21 cellular contexts compared by ENCODE assay signal in genomic region chr7:12583922-12584321, GRCh38. TPM values are rescaled to one million over a fixed set of nuclear protein-coding genes. Genes with fewer than 3 reads are reported as not detected.
DNase-seq lines count a peak whose midpoint lies in the region; ATAC-seq, FAIRE-seq and TF ChIP-seq lines count a peak whose summit lies in the region.
"Had no signal": no experiment of that assay in that cellular context is flagged by ENCODE, and none has a peak within 500 bp of the region (broad histone marks: within the 10 kb centered on the region; RNA-seq: fewer than 3 reads in every experiment).

No MANE protein-coding gene starts in this region.

- no peaks in the 10 kb centered on the region for H3K9me3 ChIP-seq in HepG2 (ENCODE audit: low read length)
- H3K9me3 ChIP-seq in right lobe of liver = no peaks in the 10 kb centered on the region
- H3K9me3 ChIP-seq in Peyer's patch = no peaks in the 10 kb centered on the region
- H3K9me3 ChIP-seq in mesenchymal stem cell (ENCODE audit: control insufficient read depth, low read length) = no peaks in the 10 kb centered on the region
- no peaks in the 10 kb centered on the region for H3K9me3 ChIP-seq in transverse colon

- H3K4me1 Mint-ChIP-seq in effector memory CD8-positive, alpha-beta T cell (ENCODE audit: low read depth in 2 of 2) = no peaks in the 10 kb centered on the region
- H3K4me1 Mint-ChIP-seq: CD4-positive, alpha-beta memory T cell had no signal

- H2BK120ac ChIP-seq in mesenchymal stem cell (ENCODE audit: low read depth, low read length) = no peak overlapping the region

- no peak overlapping the region for H3K23ac ChIP-seq in mesenchymal stem cell (ENCODE audit: low read length in 2 of 2)

- no peaks in the 10 kb centered on the region for H4K20me1 ChIP-seq in HepG2 (ENCODE audit: insufficient read depth, low read length)

- CTCF ChIA-PET in HepG2 (lab: Yijun Ruan, JAX; ENCODE audit: low intra/inter-chr PET ratio, low total read pairs) = no interaction called here

- H4K91ac ChIP-seq in mesenchymal stem cell (ENCODE audit: low read length) = no peak overlapping the region

- H3K18ac ChIP-seq in mesenchymal stem cell (ENCODE audit: low read depth in 1 of 2, low read length in 2 of 2) = no peak overlapping the region

- no peak overlapping the region for H3K27ac Mint-ChIP-seq in effector memory CD8-positive, alpha-beta T cell
- H3K27ac Mint-ChIP-seq: CD4-positive, alpha-beta memory T cell had no signal

- no peak for FAIRE-seq in HepG2 (lab: Jason Lieb, UNC)
- FAIRE-seq: A204.1, D721Med had no signal

- no peaks in the 10 kb centered on the region for H3K79me1 ChIP-seq in mesenchymal stem cell (replicated peaks; ENCODE audit: low read length, poor library complexity, severe bottlenecking)

- no peaks in the 10 kb centered on the region for H3K79me2 ChIP-seq in HepG2 (ENCODE audit: insufficient read depth, low read length)

- no peak overlapping the region for H2AK5ac ChIP-seq in mesenchymal stem cell (ENCODE audit: low read length, severe bottlenecking)

- no peak overlapping the region for H3K27ac ChIP-seq in HepG2 (ENCODE audit: extremely low read length, insufficient read depth, low read length)
- H3K27ac ChIP-seq in right lobe of liver = no peak overlapping the region
- peak overlapping the region in 3 of 4 donors; percentile 30 to 76 (median 50) for H3K27ac ChIP-seq in Peyer's patch
- H3K27ac ChIP-seq in mesenchymal stem cell (ENCODE audit: low read length, poor library complexity, severe bottlenecking) = no peak overlapping the region
- peak overlapping the region; percentile 53 to 76 (median 57) for H3K27ac ChIP-seq in transverse colon

- no peak overlapping the region for H3K4ac ChIP-seq in mesenchymal stem cell (ENCODE audit: low read depth in 1 of 2, low read length in 2 of 2)

- no TSS peak for BruUV-seq in HepG2 (replicated peaks; lab: Mats Ljungman, UMichigan)

- H3K36me3 ChIP-seq in HepG2 (replicated peaks in 1 of 2; ENCODE audit: control insufficient read depth in 1 of 2, insufficient read depth in 2 of 2, low read length in 2 of 2) (no peaks in the 10 kb centered on the region), right lobe of liver (no peaks in the 10 kb centered on the region), Peyer's patch (peaks cover 0 to 15% (median 3%) of the 10 kb centered on the region in 3 donors), mesenchymal stem cell (ENCODE audit: control insufficient read depth in 1 of 2, insufficient read depth in 2 of 2, low read depth in 1 of 2, low read length in 2 of 2) (no peaks in the 10 kb centered on the region), transverse colon (no peaks in the 10 kb centered on the region)

- H3K27me3 ChIP-seq in HepG2 (ENCODE audit: control insufficient read depth in 1 of 2, insufficient read depth in 2 of 2, low read length in 2 of 2) = no peaks in the 10 kb centered on the region
- H3K27me3 ChIP-seq in right lobe of liver = peaks cover 0 to 4% of the 10 kb centered on the region in 2 donors
- H3K27me3 ChIP-seq in Peyer's patch = no peaks in the 10 kb centered on the region
- no peaks in the 10 kb centered on the region for H3K27me3 ChIP-seq in mesenchymal stem cell (ENCODE audit: control insufficient read depth in 1 of 2, insufficient read depth in 1 of 2, low read length in 2 of 2)
- H3K27me3 ChIP-seq in transverse colon = no peaks in the 10 kb centered on the region

- no peak overlapping the region for H2BK5ac ChIP-seq in mesenchymal stem cell (ENCODE audit: low read depth, low read length, poor library complexity, severe bottlenecking)

- DNase-seq in HepG2 (ENCODE audit: low spot score) (peak; percentile 27), right lobe of liver (no peak), Peyer's patch (no peak), mesenchymal stem cell (no peak), transverse colon (no peak), nucleus accumbens (lab: John Stamatoyannopoulos, UW) (no peak)
- DNase-seq in effector memory CD8-positive, alpha-beta T cell = no peak
- DNase-seq: CD4-positive, alpha-beta memory T cell; DND-41; H7; IMR-90; Karpas-422; NCI-H1105; NCI-H1694; NCI-H2081 treated with DMSO at 0.1 percent for 48 hours; NCI-H446 treated with DMSO at 0.1 percent for 48 hours; NCI-H748 treated with DMSO at 0.1 percent for 48 hours had no signal

- H3K14ac ChIP-seq in mesenchymal stem cell (ENCODE audit: low read length in 2 of 2) = no peak overlapping the region

- ATAC-seq in HepG2 = no peak
- no peak for ATAC-seq in right lobe of liver
- no peak for ATAC-seq in effector memory CD8-positive, alpha-beta T cell (replicated peaks)
- no peak for ATAC-seq in GM18517 (IDR thresholded peaks at IDR 0.05; ENCODE audit: unreplicated experiment)

- H3K9ac ChIP-seq in HepG2 (ENCODE audit: insufficient read depth, low read depth, low read length) = no peak overlapping the region
- peak overlapping the region; percentile 1 for H3K9ac ChIP-seq in mesenchymal stem cell (ENCODE audit: low read length)

- H4K8ac ChIP-seq in mesenchymal stem cell (ENCODE audit: low read length) = no peak overlapping the region

- H3K4me3 ChIP-seq in HepG2 (replicated peaks in 1 of 3; ENCODE audit: insufficient read depth in 1 of 3, low read depth in 2 of 3, low read length in 3 of 3) (no peak overlapping the region), right lobe of liver (no peak overlapping the region), Peyer's patch (no peak overlapping the region), mesenchymal stem cell (ENCODE audit: insufficient read depth in 1 of 2, low read depth in 1 of 2, low read length in 2 of 2) (no peak overlapping the region), transverse colon (peak overlapping the region in 1 of 4 donors; percentile 4)

- no peak for TF ChIP-seq RAD21 in HepG2 (CRISPR knock-in tag; IDR thresholded peaks at IDR 0.05)

- no peak overlapping the region for H2BK15ac ChIP-seq in mesenchymal stem cell (ENCODE audit: low read depth, poor library complexity, severe bottlenecking)

- peaks cover 34 to 36% of the 10 kb centered on the region in 2 donors for H3K27me3 Mint-ChIP-seq in effector memory CD8-positive, alpha-beta T cell

- WGBS in HepG2 (ENCODE audit: low lambda C conversion rate) = 0% methylated on average over 2 of the region's 2 CpGs
- WGBS in right lobe of liver (ENCODE audit: insufficient coverage, low coverage, low lambda C conversion rate, missing lambda C conversion rate) = 33% methylated on average over 2 of the region's 2 CpGs
- WGBS in mesenchymal stem cell = no CpG with 5 or more reads among the region's 2 CpGs
- WGBS in transverse colon (ENCODE audit: low coverage in 1 of 2), 2 donors = 44 to 48% methylated on average over 1 to 2 of the region's 2 CpGs

- H2AFZ ChIP-seq in HepG2 (ENCODE audit: low read length) = no peak overlapping the region
- no peak overlapping the region for H2AFZ ChIP-seq in mesenchymal stem cell (ENCODE audit: low read depth, low read length)

- TF ChIP-seq EP300 in HepG2 (IDR thresholded peaks at IDR 0.05; ENCODE audit: low read depth in 2 of 2, low read length in 2 of 2) (no peak), HepG2 (CRISPR knock-in tag; IDR thresholded peaks at IDR 0.05; ENCODE audit: borderline replicate concordance) (no peak), transverse colon (IDR thresholded peaks at IDR 0.05; ENCODE audit: low read depth) (no peak)

- H3K36me3 Mint-ChIP-seq in effector memory CD8-positive, alpha-beta T cell (ENCODE audit: insufficient read depth) = no peaks in the 10 kb centered on the region
- H3K36me3 Mint-ChIP-seq: CD4-positive, alpha-beta memory T cell had no signal

- TF ChIP-seq CTCF in HepG2 (CRISPR knock-in tag; IDR thresholded peaks at IDR 0.05) (no peak), right lobe of liver (IDR thresholded peaks at IDR 0.05) (no peak), Peyer's patch (IDR thresholded peaks at IDR 0.05) (no peak), transverse colon (IDR thresholded peaks at IDR 0.05) (no peak)

- no peak for TF ChIP-seq POLR2A in HepG2 (IDR thresholded peaks at IDR 0.05; ENCODE audit: insufficient read depth in 1 of 2, low read depth in 2 of 2, low read length in 2 of 2)
- TF ChIP-seq POLR2A in right lobe of liver (IDR thresholded peaks at IDR 0.05) = no peak
- TF ChIP-seq POLR2A in Peyer's patch (IDR thresholded peaks at IDR 0.05) = no peak
- no peak for TF ChIP-seq POLR2A in transverse colon (IDR thresholded peaks at IDR 0.05)

- H2BK12ac ChIP-seq in mesenchymal stem cell (ENCODE audit: low read length in 2 of 2) = no peak overlapping the region

- H3K4me3 Mint-ChIP-seq in effector memory CD8-positive, alpha-beta T cell = no peak overlapping the region
- H3K4me3 Mint-ChIP-seq: CD4-positive, alpha-beta memory T cell had no signal

- in situ Hi-C loops in HepG2 (cut with HindIII; ENCODE audit: extremely low pct_ligation_motif_present, low pct_unique_long_range_greater_than_20kb) = no loop called here
- in situ Hi-C loops in transverse colon (cut with MboI; ENCODE audit: low pct_ligation_motif_present in 1 of 4, low pct_unique_long_range_greater_than_20kb in 1 of 4, low sequenced_read_pairs in 3 of 4) = no loop called here

- POLR2A ChIA-PET in HepG2 (lab: Yijun Ruan, JAX) = no interaction called here

- H3K4me2 ChIP-seq in HepG2 (ENCODE audit: low read depth, low read length) = no peak overlapping the region
- H3K4me2 ChIP-seq in mesenchymal stem cell (ENCODE audit: low read length, poor library complexity, severe bottlenecking) = no peak overlapping the region

- H3K9me3 Mint-ChIP-seq in effector memory CD8-positive, alpha-beta T cell = no peaks in the 10 kb centered on the region
- H3K9me3 Mint-ChIP-seq: CD4-positive, alpha-beta memory T cell had no signal

- intact Hi-C loops in HepG2 (cut with micrococcal nuclease; ENCODE audit: unreplicated experiment) (no loop called here), right lobe of liver (cut with DNase I) (no loop called here), transverse colon (cut with DNase I; ENCODE audit: low total_unique reads) (no loop called here)

- H3K4me1 ChIP-seq in HepG2 (ENCODE audit: insufficient read depth, low read length) = no peaks in the 10 kb centered on the region
- peaks cover 0 to 4% (median 0%) of the 10 kb centered on the region in 4 donors for H3K4me1 ChIP-seq in right lobe of liver
- peaks cover 0 to 18% (median 2%) of the 10 kb centered on the region in 4 donors for H3K4me1 ChIP-seq in Peyer's patch
- no peaks in the 10 kb centered on the region for H3K4me1 ChIP-seq in mesenchymal stem cell (ENCODE audit: control insufficient read depth, insufficient read depth, low read depth, low read length)
- peaks cover 0 to 42% (median 28%) of the 10 kb centered on the region in 4 donors for H3K4me1 ChIP-seq in transverse colon

RNA-seq across cellular contexts. Expression of gene SCIN, which starts 13.4 kb away (rescaled TPM):
- total RNA-seq in HepG2 (2016; rRNA removed; fragmentation: Illumina TruSeq; extraction: Trizol) (not detected in 2 replicates), right lobe of liver (under 1 TPM in 3 of 6 experiments, not detected in 3; 0.06 to 0.20 (median 0.18) TPM), Peyer's patch (100 to 1,000 TPM in 3 of 4 donors, 1 to 10 TPM in 1; 9.1 to 257 (median 208) TPM), transverse colon (100 to 1,000 TPM in 2 of 4 donors, 10 to 100 TPM in 2; 62.3 to 125 (median 86.4) TPM)
- total RNA-seq in HepG2 (2016; cell fraction: cytosol; rRNA removed; fragmentation: Illumina TruSeq; extraction: Trizol; ENCODE audit: low read depth) = not detected in 2 replicates
- total RNA-seq in HepG2 (2016; cell fraction: insoluble cytoplasmic fraction; rRNA removed; fragmentation: Illumina TruSeq; extraction: Trizol) = not detected in 2 replicates
- not detected in 2 replicates for total RNA-seq in HepG2 (2016; cell fraction: membrane; rRNA removed; fragmentation: Illumina TruSeq; extraction: Trizol)
- total RNA-seq in HepG2 (2016; cell fraction: nucleus; rRNA removed; fragmentation: Illumina TruSeq; extraction: Trizol) = not detected in 2 replicates
- polyA plus RNA-seq in HepG2 (2011; rRNA removed) = not detected in 2 replicates
- polyA plus RNA-seq in HepG2 (2011; cell fraction: cytosol; rRNA removed) = not detected in 2 replicates
- polyA plus RNA-seq in HepG2 (2011; cell fraction: nucleus; rRNA removed) = not detected in 2 replicates
- not detected in 2 replicates for polyA plus RNA-seq in HepG2 (2012)
- not detected in 2 replicates for polyA plus RNA-seq in HepG2 (2016; cell fraction: cytosol; fragmentation: Illumina TruSeq; extraction: Trizol; ENCODE audit: low read depth)
- polyA plus RNA-seq in HepG2 (2016; cell fraction: insoluble cytoplasmic fraction; fragmentation: Illumina TruSeq; extraction: Trizol; ENCODE audit: low read depth) = not detected in 2 replicates
- not detected in 2 replicates for polyA plus RNA-seq in HepG2 (2016; cell fraction: membrane; fragmentation: Illumina TruSeq; extraction: Trizol; ENCODE audit: low read depth)
- not detected in 2 replicates for polyA plus RNA-seq in HepG2 (2016; cell fraction: nucleus; fragmentation: Illumina TruSeq; extraction: Trizol; ENCODE audit: insufficient read depth, low read depth)
- 0.05 TPM in 1 of 2 replicates, not detected in the other for polyA minus RNA-seq in HepG2 (2011; rRNA and poly(A)+ RNA removed; ENCODE audit: low replicate concordance)
- not detected in 2 replicates for polyA minus RNA-seq in HepG2 (2011; cell fraction: cytosol; rRNA and poly(A)+ RNA removed)
- polyA minus RNA-seq in HepG2 (2011; cell fraction: nucleus; rRNA and poly(A)+ RNA removed) = 0.26 TPM in 1 of 2 replicates, not detected in the other
- polyA plus RNA-seq in mesenchymal stem cell (2013, experiment 1 of 2) = not detected
- polyA plus RNA-seq in mesenchymal stem cell (2013, experiment 2 of 2) = not detected
- total RNA-seq: G401, H7 had no signal

Comparison
In these comparisons a context has a peak if more than half of its experiments do, and no peak if none do; other contexts are left out.
1. H3K27ac ChIP-seq: peak in Peyer's patch (3 of 4) and transverse colon (4 of 4); none in HepG2 (single experiment), right lobe of liver (0 of 3) and mesenchymal stem cell (single experiment).
2. RNA of gene SCIN, which starts 13.4 kb away (total RNA-seq): 9.1 to 257 TPM in Peyer's patch and 62.3 to 125 TPM in transverse colon; 0.06 to 0.20 TPM in right lobe of liver and not detected in HepG2; every median in the first group is over 4 times any median in the second.